13 cellular contexts compared by ENCODE assay signal in genomic region chr12:124433147-124433874, GRCh38.
DNase-seq lines count a peak whose midpoint lies in the region; ATAC-seq and TF ChIP-seq lines count a peak whose summit lies in the region.
"Had no signal": no experiment of that assay in that cellular context is flagged by ENCODE, and none has a peak within 500 bp of the region (broad histone marks: within the 10 kb centered on the region; RNA-seq: fewer than 3 reads in every experiment).

No MANE protein-coding gene starts in this region.

- H3K4me1 Mint-ChIP-seq in CD14-positive monocyte: peaks cover 21% of the 10 kb centered on the region
- H3K4me1 Mint-ChIP-seq in activated naive CD8-positive, alpha-beta T cell treated with anti-CD3 and anti-CD28 coated beads for 36 hours: no peaks in the 10 kb centered on the region
- peaks cover 29% of the 10 kb centered on the region for H3K4me1 Mint-ChIP-seq in T-helper 17 cell

- H3K36me3 ChIP-seq in brain microvascular endothelial cell (replicated peaks): peaks cover 24% of the 10 kb centered on the region
- H3K36me3 ChIP-seq in left ventricle myocardium inferior: peaks cover 27% of the 10 kb centered on the region

- TF ChIP-seq CTCF in CD14-positive monocyte (IDR thresholded peaks at IDR 0.05): no peak
- TF ChIP-seq CTCF in brain microvascular endothelial cell (IDR thresholded peaks at IDR 0.05; ENCODE audit: low read depth, low read length, missing control alignments): peak; percentile 2
- peak; percentile 33 for TF ChIP-seq CTCF in left ventricle myocardium inferior (IDR thresholded peaks at IDR 0.05; ENCODE audit: borderline replicate concordance)

- in situ Hi-C loops in brain microvascular endothelial cell (cut with HindIII; ENCODE audit: low pct_ligation_motif_present, low sequenced_read_pairs): no loop called here

- ATAC-seq in T-helper 17 cell (no peak), HG02938 (IDR thresholded peaks at IDR 0.05; ENCODE audit: unreplicated experiment) (no peak)

- H3K9me3 Mint-ChIP-seq in CD14-positive monocyte: no peaks in the 10 kb centered on the region
- H3K9me3 Mint-ChIP-seq in activated naive CD8-positive, alpha-beta T cell treated with anti-CD3 and anti-CD28 coated beads for 36 hours: no peaks in the 10 kb centered on the region

- no peaks in the 10 kb centered on the region for H3K9me3 ChIP-seq in left ventricle myocardium inferior (replicated peaks)
- no peaks in the 10 kb centered on the region for H3K9me3 ChIP-seq in T-helper 17 cell (ENCODE audit: control insufficient read depth, low read length, poor library complexity, severe bottlenecking)

- H3K27me3 Mint-ChIP-seq in CD14-positive monocyte (ENCODE audit: low read depth in 3 of 3) (peaks cover 0 to 9% (median 0%) of the 10 kb centered on the region in 3 donors), T-helper 17 cell (no peaks in the 10 kb centered on the region)
- H3K27me3 Mint-ChIP-seq in activated naive CD8-positive, alpha-beta T cell treated with anti-CD3 and anti-CD28 coated beads for 36 hours: no peaks in the 10 kb centered on the region

- H3K36me3 Mint-ChIP-seq in CD14-positive monocyte: peaks cover 42 to 47% of the 10 kb centered on the region in 2 donors
- H3K36me3 Mint-ChIP-seq in activated naive CD8-positive, alpha-beta T cell treated with anti-CD3 and anti-CD28 coated beads for 36 hours: peaks cover 18% of the 10 kb centered on the region
- peaks cover 8% of the 10 kb centered on the region for H3K36me3 Mint-ChIP-seq in T-helper 17 cell (ENCODE audit: low read depth)

- H3K4me1 ChIP-seq in left ventricle myocardium inferior: peaks cover 68% of the 10 kb centered on the region

- no peak overlapping the region for H3K4me3 ChIP-seq in brain microvascular endothelial cell (ENCODE audit: low read depth, low read length)
- no peak overlapping the region for H3K4me3 ChIP-seq in left ventricle myocardium inferior

- H3K27me3 ChIP-seq in brain microvascular endothelial cell (replicated peaks) (no peaks in the 10 kb centered on the region), left ventricle myocardium inferior (ENCODE audit: low read depth) (no peaks in the 10 kb centered on the region)

- H3K4me3 Mint-ChIP-seq in CD14-positive monocyte (no peak overlapping the region), T-helper 17 cell (no peak overlapping the region)
- H3K4me3 Mint-ChIP-seq in activated naive CD8-positive, alpha-beta T cell treated with anti-CD3 and anti-CD28 coated beads for 36 hours: no peak overlapping the region
- H3K4me3 Mint-ChIP-seq: T-helper 2 cell treated with Interferon-gamma antibody and Interleukin-4, amounts not matched to agents 5 μg/mL and 100 μg/mL, for 36 hours had no signal

- peak overlapping the region in 6 of 7 donors; percentile 42 to 73 (median 60) for H3K27ac Mint-ChIP-seq in CD14-positive monocyte
- no peak overlapping the region for H3K27ac Mint-ChIP-seq in activated naive CD8-positive, alpha-beta T cell treated with anti-CD3 and anti-CD28 coated beads for 36 hours
- H3K27ac Mint-ChIP-seq in T-helper 17 cell: no peak overlapping the region
- H3K27ac Mint-ChIP-seq: T-helper 2 cell treated with Interferon-gamma antibody and Interleukin-4, amounts not matched to agents 5 μg/mL and 100 μg/mL, for 36 hours had no signal

- H3K27ac ChIP-seq in brain microvascular endothelial cell (no peak overlapping the region), left ventricle myocardium inferior (replicated peaks) (peak overlapping the region; percentile 74)

- intact Hi-C loops in CD14-positive monocyte (cut with micrococcal nuclease): no loop called here
- intact Hi-C loops in left ventricle myocardium inferior (cut with micrococcal nuclease): no loop called here

- DNase-seq in CD14-positive monocyte (ENCODE audit: low spot score) (no peak), brain microvascular endothelial cell (no peak), left ventricle myocardium inferior (peak; percentile 86), putamen (ENCODE audit: low spot score) (peak; percentile 51), retina (no peak), T-helper 17 cell (no peak)
- no peak for DNase-seq in activated naive CD8-positive, alpha-beta T cell treated with anti-CD3 and anti-CD28 coated beads for 36 hours
- DNase-seq: DND-41, GOT3, islet precursor cell, NCI-H446 had no signal

Comparison
In these comparisons a context has a peak if more than half of its experiments do, and no peak if none do; other contexts are left out.
1. DNase-seq: peak in left ventricle myocardium inferior (single experiment) and putamen (single experiment); none in CD14-positive monocyte (single experiment), brain microvascular endothelial cell (single experiment), retina (single experiment), activated naive CD8-positive, alpha-beta T cell treated with anti-CD3 and anti-CD28 coated beads for 36 hours (single experiment) and T-helper 17 cell (0 of 3).
2. H3K27ac Mint-ChIP-seq: peak in CD14-positive monocyte (6 of 7); none in activated naive CD8-positive, alpha-beta T cell treated with anti-CD3 and anti-CD28 coated beads for 36 hours (single experiment) and T-helper 17 cell (single experiment).